Comparison of ENCODE assay signal across 8 cellular contexts in genomic region chr10:30522661-30523078, GRCh38.
DNase-seq lines count a peak whose midpoint lies in the region; ATAC-seq and TF ChIP-seq lines count a peak whose summit lies in the region.
"Not testable (repeated sequence)": the region's sequence is repeated elsewhere in the genome, so short reads cannot be mapped to it uniquely, and the experiment has no call there.

No MANE protein-coding gene starts in this region.

- not testable (repeated sequence) for H3K27me3 Mint-ChIP-seq in CD4-positive, alpha-beta memory T cell; T-helper 17 cell
- H3K27me3 Mint-ChIP-seq in H9 (ENCODE audit: low read depth), result peaks cover 33% of the 10 kb centered on the region
- peaks cover 23% of the 10 kb centered on the region for H3K27me3 Mint-ChIP-seq in neural crest cell (ENCODE audit: low read depth)

- not testable (repeated sequence) for H4K8ac ChIP-seq in H9 (replicated peaks; ENCODE audit: insufficient read length, low read depth, low read length)

- not testable (repeated sequence) for H2BK120ac ChIP-seq in H9 (ENCODE audit: low read depth, low read length, poor library complexity, severe bottlenecking)

- H2AK5ac ChIP-seq in H9 (ENCODE audit: insufficient read length, low read length), result not testable (repeated sequence)

- H2BK15ac ChIP-seq in H9 (ENCODE audit: low read depth, low read length), result not testable (repeated sequence)

- not testable (repeated sequence) for H3K23ac ChIP-seq in H9 (ENCODE audit: insufficient read length, low read depth, low read length)

- H3K23me2 ChIP-seq in H9 (ENCODE audit: insufficient read length, low read depth, low read length, poor library complexity, severe bottlenecking), result not testable (repeated sequence)

- not testable (repeated sequence) for H4K5ac ChIP-seq in H9 (ENCODE audit: insufficient read length, low read depth, low read length)

- not testable (repeated sequence) for H3K9me3 Mint-ChIP-seq in CD4-positive, alpha-beta memory T cell; neural crest cell
- peaks cover 16 to 18% of the 10 kb centered on the region in 2 experiments for H3K9me3 Mint-ChIP-seq in H9

- H2BK5ac ChIP-seq in H9 (ENCODE audit: insufficient read length, low read length), result not testable (repeated sequence)

- peaks cover 24 to 42% (median 33%) of the 10 kb centered on the region in 4 donors for H3K4me1 Mint-ChIP-seq in CD4-positive, alpha-beta memory T cell
- peaks cover 18 to 21% of the 10 kb centered on the region in 2 experiments for H3K4me1 Mint-ChIP-seq in H9
- peaks cover 28% of the 10 kb centered on the region for H3K4me1 Mint-ChIP-seq in T-helper 17 cell
- H3K4me1 Mint-ChIP-seq in neural crest cell, result peaks cover 19% of the 10 kb centered on the region

- not testable (repeated sequence) for H2BK12ac ChIP-seq in H9 (ENCODE audit: insufficient read length, low read depth, low read length)

- not testable (repeated sequence) for H4K20me1 ChIP-seq in H9 (ENCODE audit: control insufficient read depth, insufficient read depth, insufficient read length)

- H3K56ac ChIP-seq in H9 (ENCODE audit: insufficient read length, low read depth, low read length), result not testable (repeated sequence)

- peak; percentile 32; the same call in 2 of the 3 replicates for TF ChIP-seq CTCF in H9 (conservative IDR thresholded peaks at IDR 0.05)
- TF ChIP-seq CTCF in colonic mucosa (IDR thresholded peaks at IDR 0.05); upper lobe of right lung (IDR thresholded peaks at IDR 0.05): not testable (repeated sequence)
- TF ChIP-seq CTCF in neural crest cell (conservative IDR thresholded peaks at IDR 0.05), result peak; percentile 24

- not testable (repeated sequence) for H3K9me3 ChIP-seq in CD4-positive, alpha-beta memory T cell (ENCODE audit: control insufficient read depth in 1 of 2, low read length in 2 of 2); H9 (ENCODE audit: control insufficient read depth, low read depth, low read length); T-helper 17 cell (ENCODE audit: control insufficient read depth, low read length, poor library complexity, severe bottlenecking); colonic mucosa; upper lobe of right lung

- not testable (repeated sequence) for ATAC-seq in T-helper 17 cell
- ATAC-seq in upper lobe of right lung, result peak; percentile 55

- not testable (repeated sequence) for H3K18ac ChIP-seq in H9 (ENCODE audit: insufficient read length, low read depth, low read length)

- H3K27me3 ChIP-seq in CD4-positive, alpha-beta memory T cell (ENCODE audit: insufficient read depth, low read length); H9 (ENCODE audit: insufficient read depth, low read length); colonic mucosa; upper lobe of right lung: not testable (repeated sequence)

- H3K79me2 ChIP-seq in H9 (ENCODE audit: insufficient read depth, low read length), result not testable (repeated sequence)

- H3K79me1 ChIP-seq in H9 (ENCODE audit: insufficient read depth, low read depth, low read length, poor library complexity, severe bottlenecking), result not testable (repeated sequence)

- not testable (repeated sequence) for H3K36me3 Mint-ChIP-seq in CD4-positive, alpha-beta memory T cell; T-helper 17 cell (ENCODE audit: low read depth); neural crest cell (ENCODE audit: low read depth)
- H3K36me3 Mint-ChIP-seq in H9 (ENCODE audit: insufficient read depth in 1 of 3, low read depth in 3 of 3), result peaks cover 6 to 16% (median 7%) of the 10 kb centered on the region in 3 experiments; a peak in 6 of 7 replicates

- not testable (repeated sequence) for H3K36me3 ChIP-seq in CD4-positive, alpha-beta memory T cell (ENCODE audit: insufficient read depth, low read length); colonic mucosa; upper lobe of right lung

- H3K27ac ChIP-seq in CD4-positive, alpha-beta memory T cell (ENCODE audit: low read depth, low read length); H9 (ENCODE audit: insufficient read length, low read depth, low read length); colonic mucosa: not testable (repeated sequence)
- peak overlapping the region; percentile 11 for H3K27ac ChIP-seq in upper lobe of right lung

- not testable (repeated sequence) for H2BK20ac ChIP-seq in H9 (ENCODE audit: low read depth, low read length, poor library complexity, severe bottlenecking)

- peaks cover 46% of the 10 kb centered on the region for H3K4me1 ChIP-seq in CD4-positive, alpha-beta memory T cell (ENCODE audit: insufficient read depth, low read length)
- not testable (repeated sequence) for H3K4me1 ChIP-seq in H9 (ENCODE audit: insufficient read depth, low read length); colonic mucosa; upper lobe of right lung

- not testable (repeated sequence) for H3T11ph ChIP-seq in H9 (ENCODE audit: low read length)

- not testable (repeated sequence) for H2AFZ ChIP-seq in H9 (ENCODE audit: low read length)

- CTCF ChIA-PET in CD4-positive, alpha-beta memory T cell (lab: Charles Lee; ENCODE audit: partially characterized antibody), result interaction anchor here (0.7 kb wide), 1 partner anchor 114 kb away, joined by 3 read pairs; no protein-coding TSS in a partner anchor

- H3K14ac ChIP-seq in H9 (ENCODE audit: insufficient read depth, low read length), result not testable (repeated sequence)

- not testable (repeated sequence) for H3K4ac ChIP-seq in H9 (ENCODE audit: low read depth, low read length)

- intact Hi-C loops in CD4-positive, alpha-beta memory T cell (cut with micrococcal nuclease); colonic mucosa (cut with DNase I); upper lobe of right lung (cut with DNase I): not testable (repeated sequence)

- DNase-seq in CD4-positive, alpha-beta memory T cell, result peak in 3 of 5 donors; percentile 17 to 35 (median 25)
- peak; percentile 84 for DNase-seq in H9
- DNase-seq in NCI-H345 (lab: John Stamatoyannopoulos, UW), result peak; percentile 47
- DNase-seq in T-helper 17 cell, result not testable (repeated sequence)
- DNase-seq in colonic mucosa, result peak; percentile 33
- DNase-seq in islet precursor cell, result peak; percentile 80
- DNase-seq in neural crest cell (ENCODE audit: low read depth, low spot score), result peak; percentile 5
- peak; percentile 80 for DNase-seq in upper lobe of right lung

- not testable (repeated sequence) for H3K4me2 ChIP-seq in H9 (ENCODE audit: insufficient read depth, insufficient read length, low read length)

- H3K4me3 Mint-ChIP-seq in CD4-positive, alpha-beta memory T cell, result peak overlapping the region in 3 of 8 donors; percentile 8 to 51 (median 36)
- H3K4me3 Mint-ChIP-seq in H9, T-helper 17 cell, neural crest cell: not testable (repeated sequence)

- H3K27ac Mint-ChIP-seq in CD4-positive, alpha-beta memory T cell, result peak overlapping the region; percentile 4 to 85 (median 47)
- H3K27ac Mint-ChIP-seq in H9 (peak overlapping the region; percentile 20 to 95 (median 39); a peak in 6 of 7 replicates), T-helper 17 cell (peak overlapping the region; percentile 8)
- H3K27ac Mint-ChIP-seq in neural crest cell (ENCODE audit: unreplicated experiment), result not testable (repeated sequence)

- H4K91ac ChIP-seq in H9 (ENCODE audit: insufficient read length, low read depth, low read length), result not testable (repeated sequence)

- no CpG with 5 or more reads among the region's 8 CpGs for WGBS in H9 (ENCODE audit: extremely low coverage, insufficient read length, low lambda C conversion rate)

- POLR2A ChIA-PET in CD4-positive, alpha-beta memory T cell (lab: Charles Lee; ENCODE audit: partially characterized antibody), result not testable (repeated sequence)

- not testable (repeated sequence) for H3K4me3 ChIP-seq in CD4-positive, alpha-beta memory T cell (ENCODE audit: low read length in 2 of 2); colonic mucosa; upper lobe of right lung

- H3K9ac ChIP-seq in H9 (ENCODE audit: extremely low read depth, insufficient read length, low read length); colonic mucosa (ENCODE audit: low read depth in 2 of 2, low read length in 2 of 2): not testable (repeated sequence)
